Comparison of ENCODE assay signal across 16 cellular contexts in the genomic region with DNA sequence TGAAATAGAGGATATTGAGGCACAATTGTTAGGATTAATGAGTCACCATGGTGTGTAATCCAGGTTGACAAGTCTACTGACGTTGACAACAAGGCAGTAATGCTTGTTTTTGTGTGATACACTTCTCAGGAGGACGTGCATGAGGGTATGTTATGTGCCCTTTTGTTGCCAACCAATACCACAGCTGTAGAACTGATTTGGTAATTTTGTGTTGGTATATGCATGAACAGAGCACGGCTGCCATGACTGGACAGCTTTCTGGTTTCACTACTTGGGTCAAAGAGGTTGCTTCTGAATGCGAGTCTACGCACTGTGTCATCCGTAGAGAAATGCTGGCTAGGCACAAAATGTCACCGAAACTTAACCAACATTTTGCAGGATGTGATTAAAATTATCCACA. TPM values are rescaled to one million over a fixed set of nuclear protein-coding genes. Genes with fewer than 3 reads are reported as not detected.
DNase-seq lines count a peak whose midpoint lies in the region; ATAC-seq, FAIRE-seq and TF ChIP-seq lines count a peak whose summit lies in the region.
"Had no signal": no experiment of that assay in that cellular context is flagged by ENCODE, and none has a peak within 500 bp of the region (broad histone marks: within the 10 kb centered on the region; RNA-seq: fewer than 3 reads in every experiment).

No MANE protein-coding gene starts in this region.

- CTCF ChIA-PET in T-cell (lab: Charles Lee) (interaction anchor here in 1 of 2 donors (0.7 kb wide), 1 partner anchor 16 kb away, joined by 3 read pairs; no protein-coding TSS in a partner anchor), K562 (lab: Yijun Ruan, JAX; ENCODE audit: low intra/inter-chr PET ratio) (no interaction called here)

- DNase-seq in activated T-cell treated with anti-CD3 and anti-CD28 coated beads for 48 hours (ENCODE audit: low read depth) (peak; percentile 8), activated T-cell treated with anti-CD3 and anti-CD28 coated beads for 4 hours (no peak), T-cell (no peak), K562 (ENCODE audit: extremely low read depth in 1 of 4, low spot score in 3 of 4) (no peak), dorsolateral prefrontal cortex (no peak)
- peak; percentile 10 to 26 for DNase-seq in stimulated activated CD4-positive, alpha-beta T cell treated with anti-CD3 and anti-CD28 coated beads, Interleukin-2, amount 100 ng/mL, for 48 hours
- no peak for DNase-seq in stimulated activated CD8-positive, alpha-beta memory T cell treated with anti-CD3 and anti-CD28 coated beads, Interleukin-4, amount 100 ng/mL, for 48 hours
- DNase-seq: activated CD8-positive, alpha-beta memory T cell treated with anti-CD3 and anti-CD28 coated beads, Interleukin-2, amount 50 U/mL, for 48 hours; dermis blood vessel endothelial cell; heart left ventricle; right cardiac atrium; uterus had no signal

- H3K36me3 Mint-ChIP-seq in T-cell, result peaks cover 5% of the 10 kb centered on the region

- H3K79me2 ChIP-seq in K562 (ENCODE audit: control insufficient read depth, insufficient read depth, low read length), result peaks cover 90% of the 10 kb centered on the region

- no peak for TF ChIP-seq EP300 in K562 (IDR thresholded peaks at IDR 0.05; ENCODE audit: low read length)

- peaks cover 10% of the 10 kb centered on the region; the same call in 2 of the 3 replicates for H3K36me3 ChIP-seq in K562 (ENCODE audit: control insufficient read depth, insufficient read depth, low read length)
- H3K36me3 ChIP-seq: HAP-1, heart left ventricle, neural progenitor cell, uterus had no signal

- peaks cover 4 to 47% of the 10 kb centered on the region in 2 experiments; a peak in 4 of 5 replicates for H3K4me1 ChIP-seq in K562 (replicated peaks in 1 of 2; ENCODE audit: control insufficient read depth in 2 of 2, insufficient read depth in 2 of 2, low read length in 2 of 2)
- H3K4me1 ChIP-seq: neural progenitor cell, uterus had no signal

- no peaks in the 10 kb centered on the region for H3K9me3 ChIP-seq in K562 (replicated peaks; ENCODE audit: control insufficient read depth, insufficient read depth, low read depth, low read length)
- H3K9me3 ChIP-seq: HAP-1, uterus had no signal

- 37% methylated on average over 7 of the region's 7 CpGs for WGBS in K562 (ENCODE audit: insufficient coverage, low coverage, missing lambda C conversion rate)

- intact Hi-C loops in K562 (cut with micrococcal nuclease), result loop anchor here (5.0 kb wide), 1 partner anchor 71 kb away; no protein-coding TSS in a partner anchor
- intact Hi-C loops in dorsolateral prefrontal cortex (cut with DNase I), result no loop called here

- ATAC-seq in T-cell (replicated peaks in 1 of 4), result peak in 2 of 4 experiments; percentile 16 to 40
- ATAC-seq in K562, result peak; percentile 36
- ATAC-seq in HG03135 (IDR thresholded peaks at IDR 0.05; ENCODE audit: unreplicated experiment), result no peak
- ATAC-seq: heart left ventricle, right cardiac atrium, SK-N-SH treated with all-trans-retinoic acid at 6 μM for 48 hours had no signal

- no peak overlapping the region for H2AFZ ChIP-seq in K562 (ENCODE audit: low read depth, low read length)
- H2AFZ ChIP-seq: neural progenitor cell had no signal

- H3K9me1 ChIP-seq in K562 (ENCODE audit: control insufficient read depth, insufficient read depth, low read length), result no peaks in the 10 kb centered on the region

- H3K9me3 Mint-ChIP-seq in T-cell, result peaks cover 0 to 5% (median 2%) of the 10 kb centered on the region in 3 donors

- no peaks in the 10 kb centered on the region for H3K27me3 Mint-ChIP-seq in T-cell

- TF ChIP-seq CTCF in K562 (IDR thresholded peaks at IDR 0.05 in 2 of 3, conservative IDR thresholded peaks at IDR 0.05 in 1 of 3; ENCODE audit: insufficient read depth in 2 of 3, low read depth in 1 of 3, low read length in 3 of 3) (no peak), dorsolateral prefrontal cortex (IDR thresholded peaks at IDR 0.05 in 54 of 56, conservative IDR thresholded peaks at IDR 0.05 in 2 of 56; ENCODE audit: low read depth in 1 of 56, partially characterized antibody in 56 of 56) (no peak)

- no TSS peak for BruUV-seq in K562 (replicated peaks; lab: Mats Ljungman, UMichigan)

- POLR2A ChIA-PET in T-cell (lab: Charles Lee) (interaction anchor here in 1 of 2 donors (0.7 kb wide), 1 partner anchor 33 kb away, joined by 5 read pairs; a partner anchor contains a TSS), K562 (lab: Yijun Ruan, JAX) (interaction anchor here (0.6 to 1.7 kb wide), 5 partner anchors 9 to 327 kb away, joined by 3 to 5 read pairs (median 4); no protein-coding TSS in a partner anchor)

- H3K27ac Mint-ChIP-seq in T-cell, result peak overlapping the region; percentile 59 to 63
- H3K27ac Mint-ChIP-seq: neural progenitor cell had no signal

- no peak for FAIRE-seq in K562 (lab: Jason Lieb, UNC)

- H4K20me1 ChIP-seq in K562 (replicated peaks; ENCODE audit: control insufficient read depth, insufficient read depth, low read length), result peaks cover 13% of the 10 kb centered on the region

- H3K4me1 Mint-ChIP-seq in T-cell, result peaks cover 51 to 67% (median 60%) of the 10 kb centered on the region in 3 donors
- H3K4me1 Mint-ChIP-seq: neural progenitor cell had no signal

- peak overlapping the region in 1 of 3 donors; percentile 66 for H3K4me3 Mint-ChIP-seq in T-cell
- H3K4me3 Mint-ChIP-seq: neural progenitor cell had no signal

- H3K27ac ChIP-seq in K562 (ENCODE audit: extremely low read depth, low read depth, low read length) (peak overlapping the region; percentile 58), dorsolateral prefrontal cortex (no peak overlapping the region)
- H3K27ac ChIP-seq: heart left ventricle, neural progenitor cell, uterus had no signal

- in situ Hi-C loops in K562 (cut with MboI), result no loop called here

- no peak overlapping the region for H3K4me3 ChIP-seq in K562
- H3K4me3 ChIP-seq in dorsolateral prefrontal cortex, result no peak overlapping the region
- H3K4me3 ChIP-seq: HAP-1, heart left ventricle, neural progenitor cell, uterus had no signal

- H3K4me2 ChIP-seq in K562 (ENCODE audit: insufficient read depth, low read length), result peak overlapping the region; percentile 72
- H3K4me2 ChIP-seq: neural progenitor cell had no signal

- TF ChIP-seq POLR2A in K562 (conservative IDR thresholded peaks at IDR 0.05), result no peak

- H3K9ac ChIP-seq in K562 (ENCODE audit: insufficient read depth in 1 of 2, low read depth in 2 of 2, low read length in 2 of 2), result peak overlapping the region in 1 of 2 experiments; percentile 24; a peak in 1 of 4 replicates
- H3K9ac ChIP-seq: neural progenitor cell had no signal

- TF ChIP-seq RAD21 in K562 (CRISPR knock-in tag; conservative IDR thresholded peaks at IDR 0.05 in 1 of 2, IDR thresholded peaks at IDR 0.05 in 1 of 2), result no peak

- no peaks in the 10 kb centered on the region for H3K27me3 ChIP-seq in K562 (ENCODE audit: control insufficient read depth in 2 of 2, insufficient read depth in 2 of 2, low read length in 2 of 2)
- no peaks in the 10 kb centered on the region for H3K27me3 ChIP-seq in dorsolateral prefrontal cortex
- H3K27me3 ChIP-seq: heart left ventricle, neural progenitor cell, uterus had no signal

RNA-seq across cellular contexts. Expression of a gene that starts 32.9 kb away (rescaled TPM):
- total RNA-seq in T-cell, result 10 to 100 TPM; 19.7 to 35.8 (median 28.0) TPM
- 69.6 and 163 TPM in 2 replicates for total RNA-seq in K562 (2011; cell fraction: chromatin; rRNA removed; ENCODE audit: low replicate concordance)
- 33.0 and 51.2 TPM in 2 replicates for total RNA-seq in K562 (2011; cell fraction: nucleolus; rRNA removed)
- 77.8 and 100 TPM in 2 replicates for total RNA-seq in K562 (2011; cell fraction: nucleoplasm; rRNA removed)
- 18.3 and 21.8 TPM in 2 replicates for total RNA-seq in K562 (2014; rRNA removed)
- total RNA-seq in K562 (2014; rRNA removed; fragmentation: Illumina TruSeq; extraction: Trizol), result 31.3 and 38.8 TPM in 2 replicates
- total RNA-seq in K562 (2015; rRNA removed; fragmentation: Illumina TruSeq; extraction: Trizol), result 24.1 and 25.4 TPM in 2 replicates
- 23.2 and 27.1 TPM in 2 replicates for total RNA-seq in K562 (2021)
- 30.6 and 43.6 TPM in 2 replicates for polyA plus RNA-seq in K562 (2011; rRNA removed)
- 5.5 and 12.7 TPM in 2 replicates for polyA plus RNA-seq in K562 (2011; cell fraction: cytosol; rRNA removed)
- polyA plus RNA-seq in K562 (2011; cell fraction: nucleus; rRNA removed), result 24.1 and 28.1 TPM in 2 replicates
- 14.4 and 18.4 TPM in 2 replicates for polyA plus RNA-seq in K562 (2012)
- 26.1 and 28.8 TPM in 2 replicates for polyA plus RNA-seq in K562 (2014; fragmentation: Illumina TruSeq; extraction: Trizol)
- polyA plus RNA-seq in K562 (2014; fragmentation: Nextera tagmentation; extraction: Ambion mirVana), result 10 to 100 TPM; 17.9 to 18.2 TPM
- polyA plus RNA-seq in K562 (2014; rRNA removed), result 22.5 and 29.4 TPM in 2 replicates
- polyA minus RNA-seq in K562 (2011; rRNA and poly(A)+ RNA removed), result 44.6 and 45.0 TPM in 2 replicates
- 7.9 and 17.2 TPM in 2 replicates for polyA minus RNA-seq in K562 (2011; cell fraction: cytosol; rRNA and poly(A)+ RNA removed)
- polyA minus RNA-seq in K562 (2011; cell fraction: nucleus; rRNA and poly(A)+ RNA removed), result 29.2 and 40.9 TPM in 2 replicates
- total RNA-seq in dorsolateral prefrontal cortex, result 10 to 100 TPM; 16.2 to 37.6 (median 25.4) TPM

RNA-seq across cellular contexts. Expression of a gene that starts 33.2 kb away (rescaled TPM):
- total RNA-seq in T-cell, result 10 to 100 TPM in 3 of 5 donors, 1 to 10 TPM in 2; 3.6 to 13.0 (median 10.6) TPM
- 16.0 and 31.5 TPM in 2 replicates for total RNA-seq in K562 (2011; cell fraction: chromatin; rRNA removed; ENCODE audit: low replicate concordance)
- total RNA-seq in K562 (2011; cell fraction: nucleolus; rRNA removed), result 15.5 and 21.3 TPM in 2 replicates
- 31.2 and 35.3 TPM in 2 replicates for total RNA-seq in K562 (2011; cell fraction: nucleoplasm; rRNA removed)
- 12.5 TPM in 2 replicates for total RNA-seq in K562 (2014; rRNA removed)
- total RNA-seq in K562 (2014; rRNA removed; fragmentation: Illumina TruSeq; extraction: Trizol), result 38.4 and 48.7 TPM in 2 replicates
- 30.1 and 38.4 TPM in 2 replicates for total RNA-seq in K562 (2015; rRNA removed; fragmentation: Illumina TruSeq; extraction: Trizol)
- total RNA-seq in K562 (2021), result 23.6 and 24.3 TPM in 2 replicates
- 45.5 and 66.0 TPM in 2 replicates for polyA plus RNA-seq in K562 (2011; rRNA removed)
- polyA plus RNA-seq in K562 (2011; cell fraction: cytosol; rRNA removed), result 15.7 and 31.1 TPM in 2 replicates
- polyA plus RNA-seq in K562 (2011; cell fraction: nucleus; rRNA removed), result 13.0 and 18.3 TPM in 2 replicates
- 41.1 and 47.8 TPM in 2 replicates for polyA plus RNA-seq in K562 (2012)
- polyA plus RNA-seq in K562 (2014; fragmentation: Illumina TruSeq; extraction: Trizol), result 28.3 and 31.1 TPM in 2 replicates
- 100 to 1,000 TPM; 136 to 140 TPM for polyA plus RNA-seq in K562 (2014; fragmentation: Nextera tagmentation; extraction: Ambion mirVana)
- 36.9 and 42.7 TPM in 2 replicates for polyA plus RNA-seq in K562 (2014; rRNA removed)
- 23.5 and 25.1 TPM in 2 replicates for polyA minus RNA-seq in K562 (2011; rRNA and poly(A)+ RNA removed)
- polyA minus RNA-seq in K562 (2011; cell fraction: cytosol; rRNA and poly(A)+ RNA removed), result 9.4 and 9.8 TPM in 2 replicates
- 4.8 and 8.3 TPM in 2 replicates for polyA minus RNA-seq in K562 (2011; cell fraction: nucleus; rRNA and poly(A)+ RNA removed)
- total RNA-seq in dorsolateral prefrontal cortex, result 10 to 100 TPM in 81 of 120 experiments, 1 to 10 TPM in 39; 5.2 to 17.8 (median 11.1) TPM

Comparison
In these comparisons a context has a peak if more than half of its experiments do, and no peak if none do; other contexts are left out.
1. DNase-seq: peak in activated T-cell treated with anti-CD3 and anti-CD28 coated beads for 48 hours (single experiment) and stimulated activated CD4-positive, alpha-beta T cell treated with anti-CD3 and anti-CD28 coated beads, Interleukin-2, amount 100 ng/mL, for 48 hours (2 of 2); none in activated T-cell treated with anti-CD3 and anti-CD28 coated beads for 4 hours (single experiment), T-cell (0 of 34), K562 (0 of 4), dorsolateral prefrontal cortex (0 of 10) and stimulated activated CD8-positive, alpha-beta memory T cell treated with anti-CD3 and anti-CD28 coated beads, Interleukin-4, amount 100 ng/mL, for 48 hours (single experiment).